In the genomic region with DNA sequence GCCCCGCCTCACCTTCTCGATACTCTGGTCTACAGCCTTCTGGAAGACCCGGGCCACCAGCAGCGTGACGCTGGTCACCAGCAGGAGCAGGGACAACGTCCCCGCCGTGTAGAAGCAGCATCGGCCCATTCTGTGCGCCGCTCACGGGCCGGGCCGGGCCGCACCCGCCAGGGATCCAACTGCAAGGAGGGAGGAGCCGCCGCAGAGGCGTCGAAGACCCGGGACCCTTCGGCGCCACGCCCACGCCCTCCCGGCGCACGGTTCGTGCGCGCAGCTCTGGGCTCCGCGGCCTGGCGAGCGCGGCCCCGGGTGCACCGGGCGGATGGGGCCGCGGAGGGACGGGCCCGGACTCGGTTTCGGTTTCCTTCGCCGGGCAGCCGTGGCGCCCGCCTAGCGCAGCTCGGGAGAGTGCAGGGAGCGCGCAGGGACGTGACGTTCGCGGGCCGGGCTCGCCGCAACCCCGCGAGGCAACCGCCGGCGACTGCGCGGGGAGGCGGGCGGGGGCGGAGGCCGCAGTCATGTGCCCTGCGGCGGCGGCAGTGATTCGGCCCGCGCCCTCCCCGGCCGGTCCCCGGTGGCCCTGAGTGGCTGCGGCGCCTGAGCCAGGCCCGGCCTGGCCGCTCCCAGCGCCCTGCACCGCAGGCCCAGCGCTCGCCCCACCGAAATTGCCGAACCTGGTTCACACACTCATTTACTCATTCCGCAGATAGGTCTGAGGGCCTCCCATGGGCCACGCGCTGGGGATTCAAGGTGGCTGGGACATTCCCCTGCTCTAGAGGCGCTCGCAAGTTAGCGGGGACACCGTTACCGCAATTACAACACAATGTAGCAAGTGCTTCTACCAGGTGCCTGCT, we compare ENCODE assay signal across 1 cellular context.
TF ChIP-seq lines count a peak whose summit lies in the region.

A gene with protein sequence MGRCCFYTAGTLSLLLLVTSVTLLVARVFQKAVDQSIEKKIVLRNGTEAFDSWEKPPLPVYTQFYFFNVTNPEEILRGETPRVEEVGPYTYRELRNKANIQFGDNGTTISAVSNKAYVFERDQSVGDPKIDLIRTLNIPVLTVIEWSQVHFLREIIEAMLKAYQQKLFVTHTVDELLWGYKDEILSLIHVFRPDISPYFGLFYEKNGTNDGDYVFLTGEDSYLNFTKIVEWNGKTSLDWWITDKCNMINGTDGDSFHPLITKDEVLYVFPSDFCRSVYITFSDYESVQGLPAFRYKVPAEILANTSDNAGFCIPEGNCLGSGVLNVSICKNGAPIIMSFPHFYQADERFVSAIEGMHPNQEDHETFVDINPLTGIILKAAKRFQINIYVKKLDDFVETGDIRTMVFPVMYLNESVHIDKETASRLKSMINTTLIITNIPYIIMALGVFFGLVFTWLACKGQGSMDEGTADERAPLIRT (minus strand): TSS at position 410 of the 854 bp plus-strand sequence. CDS start 281 bp downstream, at position 129.

TF ChIP-seq in K562, 482 proteins besides CTCF, POLR2A, EP300 and RAD21 (continued from another document):
- TF ChIP-seq, protein P1, sequence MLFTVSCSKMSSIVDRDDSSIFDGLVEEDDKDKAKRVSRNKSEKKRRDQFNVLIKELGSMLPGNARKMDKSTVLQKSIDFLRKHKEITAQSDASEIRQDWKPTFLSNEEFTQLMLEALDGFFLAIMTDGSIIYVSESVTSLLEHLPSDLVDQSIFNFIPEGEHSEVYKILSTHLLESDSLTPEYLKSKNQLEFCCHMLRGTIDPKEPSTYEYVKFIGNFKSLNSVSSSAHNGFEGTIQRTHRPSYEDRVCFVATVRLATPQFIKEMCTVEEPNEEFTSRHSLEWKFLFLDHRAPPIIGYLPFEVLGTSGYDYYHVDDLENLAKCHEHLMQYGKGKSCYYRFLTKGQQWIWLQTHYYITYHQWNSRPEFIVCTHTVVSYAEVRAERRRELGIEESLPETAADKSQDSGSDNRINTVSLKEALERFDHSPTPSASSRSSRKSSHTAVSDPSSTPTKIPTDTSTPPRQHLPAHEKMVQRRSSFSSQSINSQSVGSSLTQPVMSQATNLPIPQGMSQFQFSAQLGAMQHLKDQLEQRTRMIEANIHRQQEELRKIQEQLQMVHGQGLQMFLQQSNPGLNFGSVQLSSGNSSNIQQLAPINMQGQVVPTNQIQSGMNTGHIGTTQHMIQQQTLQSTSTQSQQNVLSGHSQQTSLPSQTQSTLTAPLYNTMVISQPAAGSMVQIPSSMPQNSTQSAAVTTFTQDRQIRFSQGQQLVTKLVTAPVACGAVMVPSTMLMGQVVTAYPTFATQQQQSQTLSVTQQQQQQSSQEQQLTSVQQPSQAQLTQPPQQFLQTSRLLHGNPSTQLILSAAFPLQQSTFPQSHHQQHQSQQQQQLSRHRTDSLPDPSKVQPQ (CRISPR knock-in tag; IDR thresholded peaks at IDR 0.05; ENCODE audit: borderline replicate concordance) = no peak
- TF ChIP-seq PHB2 (IDR thresholded peaks at IDR 0.05; ENCODE audit: low read depth) (no peak), GTF2E2 (tag; IDR thresholded peaks at IDR 0.05) (no peak), KDM2B (CRISPR knock-in tag; IDR thresholded peaks at IDR 0.05) (no peak), ATF2 (CRISPR knock-in tag; IDR thresholded peaks at IDR 0.05) (no peak), PHF21A (IDR thresholded peaks at IDR 0.05; ENCODE audit: borderline replicate concordance, low read depth) (no peak), CTBP1 (IDR thresholded peaks at IDR 0.05; ENCODE audit: borderline replicate concordance) (peak; percentile 93), PHB (CRISPR knock-in tag; IDR thresholded peaks at IDR 0.05) (no peak), ZBTB1 (CRISPR knock-in tag; IDR thresholded peaks at IDR 0.05; ENCODE audit: borderline replicate concordance, low read depth) (peak; percentile 97), HSF4 (CRISPR knock-in tag; IDR thresholded peaks at IDR 0.05; ENCODE audit: borderline replicate concordance) (no peak), FOS (IDR thresholded peaks at IDR 0.05; ENCODE audit: extremely low read depth, insufficient read length) (no peak), GABPA (tag; conservative IDR thresholded peaks at IDR 0.05; ENCODE audit: low read depth) (peak; percentile 69), RNF2 (IDR thresholded peaks at IDR 0.05) (no peak), BCL6 (CRISPR knock-in tag; IDR thresholded peaks at IDR 0.05) (no peak), ZBTB2 (IDR thresholded peaks at IDR 0.05) (no peak), FUS (optimal IDR thresholded peaks at IDR 0.05; ENCODE audit: low read depth, low read length) (peak; percentile 50), FOXJ3 (CRISPR knock-in tag; IDR thresholded peaks at IDR 0.05) (no peak), RBFOX2 (IDR thresholded peaks at IDR 0.05; ENCODE audit: low read depth, low read length) (peak; percentile 85), HOXB6 (CRISPR knock-in tag; IDR thresholded peaks at IDR 0.05; ENCODE audit: borderline replicate concordance) (no peak), ILF3 (IDR thresholded peaks at IDR 0.05; ENCODE audit: borderline replicate concordance) (peak; percentile 66; the same call in 1 of the 2 replicates), POLR2AphosphoS2 (IDR thresholded peaks at IDR 0.05; ENCODE audit: low read length) (no peak), ZNF253 (CRISPR knock-in tag; conservative IDR thresholded peaks at IDR 0.05) (no peak)
- TF ChIP-seq, protein P2, sequence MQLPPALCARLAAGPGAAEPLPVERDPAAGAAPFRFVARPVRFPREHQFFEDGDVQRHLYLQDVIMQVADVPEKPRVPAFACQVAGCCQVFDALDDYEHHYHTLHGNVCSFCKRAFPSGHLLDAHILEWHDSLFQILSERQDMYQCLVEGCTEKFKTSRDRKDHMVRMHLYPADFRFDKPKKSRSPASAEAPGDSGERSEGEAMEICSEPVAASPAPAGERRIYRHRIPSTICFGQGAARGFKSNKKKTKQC (CRISPR knock-in tag; IDR thresholded peaks at IDR 0.05) = no peak
- TF ChIP-seq, protein P3, sequence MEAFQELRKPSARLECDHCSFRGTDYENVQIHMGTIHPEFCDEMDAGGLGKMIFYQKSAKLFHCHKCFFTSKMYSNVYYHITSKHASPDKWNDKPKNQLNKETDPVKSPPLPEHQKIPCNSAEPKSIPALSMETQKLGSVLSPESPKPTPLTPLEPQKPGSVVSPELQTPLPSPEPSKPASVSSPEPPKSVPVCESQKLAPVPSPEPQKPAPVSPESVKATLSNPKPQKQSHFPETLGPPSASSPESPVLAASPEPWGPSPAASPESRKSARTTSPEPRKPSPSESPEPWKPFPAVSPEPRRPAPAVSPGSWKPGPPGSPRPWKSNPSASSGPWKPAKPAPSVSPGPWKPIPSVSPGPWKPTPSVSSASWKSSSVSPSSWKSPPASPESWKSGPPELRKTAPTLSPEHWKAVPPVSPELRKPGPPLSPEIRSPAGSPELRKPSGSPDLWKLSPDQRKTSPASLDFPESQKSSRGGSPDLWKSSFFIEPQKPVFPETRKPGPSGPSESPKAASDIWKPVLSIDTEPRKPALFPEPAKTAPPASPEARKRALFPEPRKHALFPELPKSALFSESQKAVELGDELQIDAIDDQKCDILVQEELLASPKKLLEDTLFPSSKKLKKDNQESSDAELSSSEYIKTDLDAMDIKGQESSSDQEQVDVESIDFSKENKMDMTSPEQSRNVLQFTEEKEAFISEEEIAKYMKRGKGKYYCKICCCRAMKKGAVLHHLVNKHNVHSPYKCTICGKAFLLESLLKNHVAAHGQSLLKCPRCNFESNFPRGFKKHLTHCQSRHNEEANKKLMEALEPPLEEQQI (IDR thresholded peaks at IDR 0.05) = no peak
- TF ChIP-seq, protein P4, sequence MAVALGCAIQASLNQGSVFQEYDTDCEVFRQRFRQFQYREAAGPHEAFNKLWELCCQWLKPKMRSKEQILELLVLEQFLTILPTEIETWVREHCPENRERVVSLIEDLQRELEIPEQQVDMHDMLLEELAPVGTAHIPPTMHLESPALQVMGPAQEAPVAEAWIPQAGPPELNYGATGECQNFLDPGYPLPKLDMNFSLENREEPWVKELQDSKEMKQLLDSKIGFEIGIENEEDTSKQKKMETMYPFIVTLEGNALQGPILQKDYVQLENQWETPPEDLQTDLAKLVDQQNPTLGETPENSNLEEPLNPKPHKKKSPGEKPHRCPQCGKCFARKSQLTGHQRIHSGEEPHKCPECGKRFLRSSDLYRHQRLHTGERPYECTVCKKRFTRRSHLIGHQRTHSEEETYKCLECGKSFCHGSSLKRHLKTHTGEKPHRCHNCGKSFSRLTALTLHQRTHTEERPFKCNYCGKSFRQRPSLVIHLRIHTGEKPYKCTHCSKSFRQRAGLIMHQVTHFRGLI (CRISPR knock-in tag; IDR thresholded peaks at IDR 0.05) = no peak
